ENCODE assay signal across 9 cellular contexts in genomic region chr11:78189851-78190250, GRCh38. TPM values are rescaled to one million over a fixed set of nuclear protein-coding genes. Genes with fewer than 3 reads are reported as not detected.
A peak's percentile ranks its signal among the peaks of the same experiment; 100 is the strongest.
DNase-seq lines count a peak whose midpoint lies in the region; ATAC-seq and TF ChIP-seq lines count a peak whose summit lies in the region.
"Had no signal": no experiment of that assay in that cellular context is flagged by ENCODE, and none has a peak within 500 bp of the region (broad histone marks: within the 10 kb centered on the region; RNA-seq: fewer than 3 reads in every experiment).

No MANE protein-coding gene starts in this region.

- intact Hi-C loops in body of pancreas (cut with DNase I): no loop called here

- peak overlapping the region in 3 of 4 donors; percentile 38 to 79 (median 78) for H3K27ac ChIP-seq in body of pancreas
- H3K27ac ChIP-seq: SK-N-MC had no signal

- no peaks in the 10 kb centered on the region for H3K36me3 ChIP-seq in body of pancreas (replicated peaks in 1 of 2; ENCODE audit: insufficient read depth in 1 of 2, low read depth in 2 of 2)

- no peaks in the 10 kb centered on the region for H3K27me3 ChIP-seq in body of pancreas

- no peaks in the 10 kb centered on the region for H3K9me3 Mint-ChIP-seq in stimulated activated naive CD8-positive, alpha-beta T cell treated with anti-CD3 and anti-CD28 coated beads, Interleukin-15, Interleukin-2, amounts not matched to agents 100 ng/mL and 50 ng/mL, for 24 hours
- H3K9me3 Mint-ChIP-seq in naive B cell: no peaks in the 10 kb centered on the region

- H3K4me3 ChIP-seq in body of pancreas: no peak overlapping the region

- WGBS in body of pancreas, 2 donors: 36 to 39% methylated on average over 3 of the region's 3 CpGs

- H3K4me1 ChIP-seq in body of pancreas: peaks cover 61% of the 10 kb centered on the region

- no peak for ATAC-seq in stimulated activated naive CD8-positive, alpha-beta T cell treated with anti-CD3 and anti-CD28 coated beads, Interleukin-15, Interleukin-2, amounts not matched to agents 100 U/mL and 50 U/mL, for 24 hours
- no peak for ATAC-seq in body of pancreas
- ATAC-seq in naive B cell (ENCODE audit: low read depth in 2 of 2): no peak
- no peak for ATAC-seq in HG02870 (IDR thresholded peaks at IDR 0.05; ENCODE audit: unreplicated experiment)

- no peaks in the 10 kb centered on the region for H3K9me3 ChIP-seq in body of pancreas

- no peak for TF ChIP-seq POLR2A in body of pancreas (IDR thresholded peaks at IDR 0.05)

- peak overlapping the region; percentile 95 for H3K4me3 Mint-ChIP-seq in stimulated activated naive CD8-positive, alpha-beta T cell treated with anti-CD3 and anti-CD28 coated beads, Interleukin-15, Interleukin-2, amounts not matched to agents 100 ng/mL and 50 ng/mL, for 24 hours
- peak overlapping the region; percentile 83 to 100 (median 98) for H3K4me3 Mint-ChIP-seq in naive B cell

- no peaks in the 10 kb centered on the region for H3K36me3 Mint-ChIP-seq in stimulated activated naive CD8-positive, alpha-beta T cell treated with anti-CD3 and anti-CD28 coated beads, Interleukin-15, Interleukin-2, amounts not matched to agents 100 ng/mL and 50 ng/mL, for 24 hours (ENCODE audit: low read depth)
- no peaks in the 10 kb centered on the region for H3K36me3 Mint-ChIP-seq in naive B cell

- no peak for DNase-seq in stimulated activated naive CD8-positive, alpha-beta T cell treated with anti-CD3 and anti-CD28 coated beads, Interleukin-15, Interleukin-2, amounts not matched to agents 100 U/mL and 50 U/mL, for 24 hours
- DNase-seq in body of pancreas (peak in 1 of 4 donors; percentile 5), naive B cell (no peak), Ammon's horn (ENCODE audit: low spot score) (no peak), pons (ENCODE audit: low spot score) (no peak), NCI-H1417 (lab: John Stamatoyannopoulos, UW) (no peak)

- peaks cover 66% of the 10 kb centered on the region for H3K4me1 Mint-ChIP-seq in stimulated activated naive CD8-positive, alpha-beta T cell treated with anti-CD3 and anti-CD28 coated beads, Interleukin-15, Interleukin-2, amounts not matched to agents 100 ng/mL and 50 ng/mL, for 24 hours (ENCODE audit: low read depth)
- H3K4me1 Mint-ChIP-seq in naive B cell: peaks cover 37 to 57% (median 54%) of the 10 kb centered on the region in 3 donors

- H3K27me3 Mint-ChIP-seq in stimulated activated naive CD8-positive, alpha-beta T cell treated with anti-CD3 and anti-CD28 coated beads, Interleukin-15, Interleukin-2, amounts not matched to agents 100 ng/mL and 50 ng/mL, for 24 hours: no peaks in the 10 kb centered on the region
- H3K27me3 Mint-ChIP-seq in naive B cell: no peaks in the 10 kb centered on the region

- TF ChIP-seq CTCF in body of pancreas (IDR thresholded peaks at IDR 0.05): no peak

- peak overlapping the region; percentile 19 for H3K27ac Mint-ChIP-seq in stimulated activated naive CD8-positive, alpha-beta T cell treated with anti-CD3 and anti-CD28 coated beads, Interleukin-15, Interleukin-2, amounts not matched to agents 100 ng/mL and 50 ng/mL, for 24 hours
- peak overlapping the region in 5 of 6 donors; percentile 21 to 88 (median 32) for H3K27ac Mint-ChIP-seq in naive B cell

RNA-seq across cellular contexts. Expression of gene USP35, which starts 1.1 kb away (rescaled TPM):
- total RNA-seq in body of pancreas: 10 to 100 TPM in 1 of 2 donors, 1 to 10 TPM in 1; 8.6 to 11.2 TPM
- under 1 TPM in 5 of 6 donors, not detected in 1; 0.11 to 0.76 (median 0.52) TPM for polyA plus RNA-seq in naive B cell (ENCODE audit: low read depth in 6 of 6)

RNA-seq across cellular contexts. Expression of gene KCTD21, which starts 1.4 kb away (rescaled TPM):
- 1 to 10 TPM; 4.6 to 5.4 TPM for total RNA-seq in body of pancreas
- polyA plus RNA-seq in naive B cell (ENCODE audit: low read depth in 6 of 6): 1 to 10 TPM in 5 of 6 donors, not detected in 1; 1.2 to 3.4 (median 1.8) TPM

RNA-seq across cellular contexts. Expression of gene ALG8, which starts 50.4 kb away (rescaled TPM):
- total RNA-seq in body of pancreas: 10 to 100 TPM; 25.4 to 30.3 TPM
- 10 to 100 TPM; 46.7 to 90.6 (median 59.9) TPM for polyA plus RNA-seq in naive B cell (ENCODE audit: low read depth in 6 of 6)
